In the genomic region with DNA sequence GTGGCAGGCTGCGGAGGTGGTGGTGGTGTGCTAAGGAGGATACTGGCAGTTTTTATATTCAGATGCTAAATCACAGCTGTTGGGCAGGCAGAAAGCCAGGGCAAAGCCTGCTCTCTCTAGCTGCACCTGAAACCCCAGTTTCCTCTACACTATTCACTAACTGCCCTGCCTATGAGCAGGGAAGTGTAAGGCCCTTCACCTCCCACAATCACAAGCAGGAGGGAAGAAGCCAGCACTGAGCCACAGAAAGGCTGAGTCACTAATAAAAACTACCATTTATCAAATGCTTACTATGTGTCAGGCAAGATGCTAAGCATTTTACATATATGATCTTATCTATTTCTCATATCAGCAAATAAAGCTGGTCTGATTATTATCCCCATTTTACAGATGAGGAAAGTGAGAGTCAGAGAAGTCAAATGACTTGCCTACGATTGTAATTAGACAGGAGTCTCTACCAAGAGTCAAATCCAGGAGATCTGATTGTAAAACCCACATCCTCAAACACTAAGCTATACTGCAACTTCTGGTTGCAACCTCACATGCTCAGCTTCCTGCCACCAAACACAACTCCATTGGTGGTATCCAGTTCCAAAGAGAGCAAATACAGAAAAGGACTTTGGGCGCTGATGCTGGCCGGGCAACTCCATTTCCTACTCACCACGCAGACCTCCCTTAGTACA, we compare ENCODE assay signal across 9 cellular contexts. TPM values are rescaled to one million over a fixed set of nuclear protein-coding genes. Genes with fewer than 3 reads are reported as not detected.
DNase-seq lines count a peak whose midpoint lies in the region; ATAC-seq and TF ChIP-seq lines count a peak whose summit lies in the region.
"Had no signal": no experiment of that assay in that cellular context is flagged by ENCODE, and none has a peak within 500 bp of the region (broad histone marks: within the 10 kb centered on the region; RNA-seq: fewer than 3 reads in every experiment).

No MANE protein-coding gene starts in this region.

- H3K4me3 ChIP-seq in endodermal cell (ENCODE audit: low read length) = no peak overlapping the region
- H3K4me3 ChIP-seq: ovary had no signal

- no peak overlapping the region for H3K27ac Mint-ChIP-seq in endodermal cell

- H3K27ac ChIP-seq in epithelial cell of prostate (peak overlapping the region; percentile 61), endodermal cell (ENCODE audit: low read depth, low read length) (no peak overlapping the region)
- H3K27ac ChIP-seq: ovary had no signal

- 93 to 94% methylated on average over 5 of the region's 5 CpGs for WGBS in endodermal cell (ENCODE audit: insufficient coverage in 1 of 2, insufficient read length in 1 of 2), 2 experiments

- peaks cover 2% of the 10 kb centered on the region for H3K27me3 Mint-ChIP-seq in endodermal cell (ENCODE audit: insufficient read depth)

- no peak overlapping the region for H3K9ac ChIP-seq in endodermal cell (ENCODE audit: extremely low read depth, low read length, poor library complexity, severe bottlenecking)

- H3K4me3 Mint-ChIP-seq in endodermal cell = no peak overlapping the region

- no peaks in the 10 kb centered on the region for H3K27me3 ChIP-seq in endodermal cell (ENCODE audit: control insufficient read depth, insufficient read depth, low read length, poor library complexity, severe bottlenecking)
- H3K27me3 ChIP-seq: ovary had no signal

- peaks cover 9% of the 10 kb centered on the region for H3K9me3 ChIP-seq in endodermal cell (ENCODE audit: control insufficient read depth, low read length)
- H3K9me3 ChIP-seq: ovary had no signal

- no peak for ATAC-seq in GM19455 (IDR thresholded peaks at IDR 0.05; ENCODE audit: unreplicated experiment)

- DNase-seq in stimulated activated CD4-positive, alpha-beta T cell treated with anti-CD3 and anti-CD28 coated beads, Interleukin-12 subunit alpha, Interleukin-12 subunit beta, amount 100 ng/mL, for 48 hours (ENCODE audit: low read depth in 2 of 3, low spot score in 1 of 3) = peak in 2 of 3 donors; percentile 14 to 15
- DNase-seq in stimulated activated CD4-positive, alpha-beta T cell treated with anti-CD3 and anti-CD28 coated beads, Interleukin-12 subunit alpha, Interleukin-12 subunit beta, amount 100 ng/mL, for 4 hours = no peak
- peak in 4 of 5 experiments; percentile 4 to 98 (median 13) for DNase-seq in T-helper 2 cell
- peak; percentile 53 for DNase-seq in epithelial cell of prostate (ENCODE audit: low read depth, low spot score)
- peak in 4 of 6 experiments; percentile 10 to 78 (median 72) for DNase-seq in stimulated activated naive CD4-positive, alpha-beta T cell (lab: John Stamatoyannopoulos, UW)
- no peak for DNase-seq in NCI-H524 (lab: John Stamatoyannopoulos, UW)
- no peak for DNase-seq in endodermal cell

- no peaks in the 10 kb centered on the region for H3K4me1 ChIP-seq in endodermal cell (ENCODE audit: control insufficient read depth, insufficient read depth, low read length)

- peaks cover 19% of the 10 kb centered on the region for H3K9me3 Mint-ChIP-seq in endodermal cell

- H3K36me3 ChIP-seq in endodermal cell (ENCODE audit: control insufficient read depth, insufficient read depth, low read length) = no peaks in the 10 kb centered on the region
- H3K36me3 ChIP-seq: ovary had no signal

- no peaks in the 10 kb centered on the region for H3K4me1 Mint-ChIP-seq in endodermal cell

- TF ChIP-seq CTCF in endodermal cell (conservative IDR thresholded peaks at IDR 0.05) = no peak

- peaks cover 3% of the 10 kb centered on the region for H3K36me3 Mint-ChIP-seq in endodermal cell (ENCODE audit: low read depth)

RNA-seq across cellular contexts. Expression of gene IL6ST, which starts 17.7 kb away (rescaled TPM):
- 10 to 100 TPM; 26.3 to 30.4 TPM for total RNA-seq in endodermal cell
- polyA plus RNA-seq in endodermal cell (2013, experiment 1 of 2) = 31.8 TPM
- 34.3 TPM for polyA plus RNA-seq in endodermal cell (2013, experiment 2 of 2)

Comparison
In these comparisons a context has a peak if more than half of its experiments do, and no peak if none do; other contexts are left out.
1. DNase-seq: peak in stimulated activated CD4-positive, alpha-beta T cell treated with anti-CD3 and anti-CD28 coated beads, Interleukin-12 subunit alpha, Interleukin-12 subunit beta, amount 100 ng/mL, for 48 hours (2 of 3), T-helper 2 cell (4 of 5), epithelial cell of prostate (single experiment) and stimulated activated naive CD4-positive, alpha-beta T cell (4 of 6); none in stimulated activated CD4-positive, alpha-beta T cell treated with anti-CD3 and anti-CD28 coated beads, Interleukin-12 subunit alpha, Interleukin-12 subunit beta, amount 100 ng/mL, for 4 hours (single experiment), NCI-H524 (0 of 2) and endodermal cell (single experiment).